In genomic region chr6:149450679-149451360, GRCh38 we compare ENCODE assay signal across 8 cellular contexts. TPM values are rescaled to one million over a fixed set of nuclear protein-coding genes. Genes with fewer than 3 reads are reported as not detected.
DNase-seq lines count a peak whose midpoint lies in the region; ATAC-seq and TF ChIP-seq lines count a peak whose summit lies in the region.

No MANE protein-coding gene starts in this region.

- DNase-seq in EL, result peak; percentile 22
- no peak for DNase-seq in astrocyte of the cerebellum (ENCODE audit: low read depth)
- peak; percentile 71 for DNase-seq in sciatic nerve (ENCODE audit: low spot score)
- DNase-seq in SHP77 treated with DMSO at 0.1 percent for 48 hours (lab: John Stamatoyannopoulos, UW), result no peak
- no peak for DNase-seq in H4 (ENCODE audit: low spot score)

- in situ Hi-C loops in astrocyte of the cerebellum (cut with HindIII; ENCODE audit: low sequenced_read_pairs), result no loop called here

- no peak for TF ChIP-seq CTCF in astrocyte of the cerebellum (IDR thresholded peaks at IDR 0.05; ENCODE audit: low read depth, low read length, missing control alignments)

- ATAC-seq in sciatic nerve, result no peak
- no peak for ATAC-seq in GM19328 (IDR thresholded peaks at IDR 0.05; ENCODE audit: unreplicated experiment)
- ATAC-seq in HG02571 (IDR thresholded peaks at IDR 0.05; ENCODE audit: unreplicated experiment), result no peak

- intact Hi-C loops in sciatic nerve (cut with DNase I), result no loop called here

- peak overlapping the region; percentile 23 for H3K4me3 ChIP-seq in astrocyte of the cerebellum (ENCODE audit: low read depth, low read length)
- H3K4me3 ChIP-seq in iPS-11a (ENCODE audit: low read depth, low read length), result peak overlapping the region; percentile 30

RNA-seq across cellular contexts. Expression of gene ZC3H12D, which starts 34.0 kb away (rescaled TPM):
- 1.6 TPM for total RNA-seq in sciatic nerve
- total RNA-seq in H4 (2014; rRNA removed; shearing (Covaris generic)), result 0.10 and 0.17 TPM in 2 replicates

RNA-seq across cellular contexts. Expression of gene SUMO4, which starts 50.8 kb away (rescaled TPM):
- total RNA-seq in sciatic nerve, result 7.1 TPM
- total RNA-seq in H4 (2014; rRNA removed; shearing (Covaris generic)), result 0.29 TPM in 1 of 2 replicates, not detected in the other

Comparison
In these comparisons a context has a peak if more than half of its experiments do, and no peak if none do; other contexts are left out.
1. DNase-seq: peak in EL (single experiment) and sciatic nerve (single experiment); none in astrocyte of the cerebellum (single experiment), SHP77 treated with DMSO at 0.1 percent for 48 hours (single experiment) and H4 (single experiment).